Comparison of ENCODE assay signal across 8 cellular contexts in genomic region chr10:114541081-114541833, GRCh38.
DNase-seq lines count a peak whose midpoint lies in the region; ATAC-seq, FAIRE-seq and TF ChIP-seq lines count a peak whose summit lies in the region.

No MANE protein-coding gene starts in this region.

- no peak overlapping the region for H3K4me3 ChIP-seq in AG09309 (ENCODE audit: control insufficient read depth, low read depth, low read length)
- no peak overlapping the region for H3K4me3 ChIP-seq in lower lobe of right lung

- H3K9me3 Mint-ChIP-seq in activated naive CD8-positive, alpha-beta T cell (ENCODE audit: low read depth): no peaks in the 10 kb centered on the region

- no peaks in the 10 kb centered on the region for H3K36me3 Mint-ChIP-seq in activated naive CD8-positive, alpha-beta T cell

- peak overlapping the region; percentile 46 for H3K27ac ChIP-seq in lower lobe of right lung

- H3K36me3 ChIP-seq in lower lobe of right lung: peaks cover 16% of the 10 kb centered on the region

- in situ Hi-C loops in GM13977 (cut with MboI; ENCODE audit: low pct_unique_long_range_greater_than_20kb, low sequenced_read_pairs, unreplicated experiment): no loop called here

- peaks cover 94% of the 10 kb centered on the region for H3K4me1 Mint-ChIP-seq in activated naive CD8-positive, alpha-beta T cell (ENCODE audit: low read depth)

- no peaks in the 10 kb centered on the region for H3K27me3 Mint-ChIP-seq in activated naive CD8-positive, alpha-beta T cell

- peaks cover 38% of the 10 kb centered on the region for H3K4me1 ChIP-seq in lower lobe of right lung

- peak overlapping the region; percentile 83 for H3K27ac Mint-ChIP-seq in activated naive CD8-positive, alpha-beta T cell

- FAIRE-seq in urothelium cell line (lab: Jason Lieb, UNC): no peak

- ATAC-seq in lower lobe of right lung: peak; percentile 83

- no peaks in the 10 kb centered on the region for H3K27me3 ChIP-seq in lower lobe of right lung (ENCODE audit: low read depth)

- DNase-seq in AG09309 (ENCODE audit: low read depth) (peak; percentile 8), lower lobe of right lung (no peak), urothelium cell line (ENCODE audit: low spot score) (no peak), NCI-H187 (lab: John Stamatoyannopoulos, UW) (no peak), GM13977 (ENCODE audit: low spot score) (no peak)
- DNase-seq in NK-92 treated with Interleukin-12 subunit alpha and Interleukin-12 subunit beta, amount 100 ng/mL, for 24 hours (lab: John Stamatoyannopoulos, UW): peak; percentile 62
- peak; percentile 64 to 96 (median 78) for DNase-seq in stimulated activated naive CD4-positive, alpha-beta T cell (lab: John Stamatoyannopoulos, UW)

- TF ChIP-seq CTCF in AG09309 (IDR thresholded peaks at IDR 0.05; ENCODE audit: control insufficient read depth, insufficient read depth, low read depth, low read length, missing control alignments) (no peak), lower lobe of right lung (IDR thresholded peaks at IDR 0.05) (no peak), GM13977 (IDR thresholded peaks at IDR 0.05; ENCODE audit: extremely low read depth, insufficient read depth, missing control alignments) (no peak)

- peak overlapping the region; percentile 52 for H3K4me3 Mint-ChIP-seq in activated naive CD8-positive, alpha-beta T cell

- no peaks in the 10 kb centered on the region for H3K9me3 ChIP-seq in lower lobe of right lung

- intact Hi-C loops in lower lobe of right lung (cut with DNase I): no loop called here

Comparison
In these comparisons a context has a peak if more than half of its experiments do, and no peak if none do; other contexts are left out.
1. DNase-seq: peak in AG09309 (single experiment), NK-92 treated with Interleukin-12 subunit alpha and Interleukin-12 subunit beta, amount 100 ng/mL, for 24 hours (single experiment) and stimulated activated naive CD4-positive, alpha-beta T cell (6 of 6); none in lower lobe of right lung (single experiment), urothelium cell line (single experiment), NCI-H187 (0 of 2) and GM13977 (single experiment).